Comparison of ENCODE assay signal across 1 cellular context in genomic region chr2:165436559-165436958, GRCh38.
TF ChIP-seq lines count a peak whose summit lies in the region.

No MANE protein-coding gene starts in this region.

TF ChIP-seq in GM12878, 131 proteins besides CTCF, POLR2A, EP300 and RAD21 (continued from another document):
- TF ChIP-seq SKIL (IDR thresholded peaks at IDR 0.05; ENCODE audit: low read depth, poor library complexity, severe bottlenecking) = no peak
- no peak for TF ChIP-seq ZBED1 (IDR thresholded peaks at IDR 0.05; ENCODE audit: borderline replicate concordance)
- TF ChIP-seq PBX3 (IDR thresholded peaks at IDR 0.05; ENCODE audit: insufficient replicate concordance, low read depth, low read length) = no peak
- no peak for TF ChIP-seq STAT1 (conservative IDR thresholded peaks at IDR 0.05)
